In the genomic region with DNA sequence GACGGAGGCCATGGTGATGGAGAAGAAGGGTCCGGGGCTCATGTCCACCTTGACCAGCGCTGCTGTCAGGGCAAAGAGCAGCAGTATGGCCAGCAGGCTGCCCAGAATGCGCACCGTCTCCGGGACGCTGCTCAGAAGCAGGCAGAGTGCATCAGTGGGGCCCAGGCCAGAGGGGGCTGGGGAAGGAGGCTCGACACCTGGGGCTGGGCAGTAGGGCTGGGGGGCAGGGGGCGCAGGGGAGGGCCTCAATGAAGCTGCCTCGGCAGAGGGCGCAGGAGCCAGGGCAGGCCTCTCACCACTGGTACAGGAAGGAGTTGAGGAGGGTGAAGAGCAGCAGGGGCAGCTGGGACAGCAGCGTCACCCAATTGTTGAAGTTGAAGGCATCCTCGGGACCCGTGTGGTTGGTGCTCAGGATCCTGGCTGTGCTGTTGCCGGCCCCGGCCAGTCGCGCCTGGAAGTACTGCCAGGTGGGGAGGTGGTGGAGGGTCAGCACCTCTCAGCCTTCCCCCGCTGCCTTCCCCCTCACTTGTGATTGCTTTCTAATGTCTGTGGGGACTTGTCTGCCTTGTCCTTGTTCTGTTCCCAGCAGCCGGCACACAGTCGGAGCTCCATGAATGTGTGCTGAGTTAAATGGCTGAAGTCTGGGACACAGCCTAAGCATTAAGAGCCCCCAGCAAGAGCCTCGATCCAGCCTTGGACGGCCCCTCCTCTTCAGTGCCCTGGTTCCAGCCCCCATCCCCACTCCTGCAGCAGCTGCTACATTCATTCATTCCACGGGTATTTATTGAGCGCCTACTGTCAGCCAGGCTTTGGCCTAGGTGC, we compare ENCODE assay signal across 13 cellular contexts. TPM values are rescaled to one million over a fixed set of nuclear protein-coding genes. Genes with fewer than 3 reads are reported as not detected.
DNase-seq lines count a peak whose midpoint lies in the region; ATAC-seq and TF ChIP-seq lines count a peak whose summit lies in the region.
"Had no signal": no experiment of that assay in that cellular context is flagged by ENCODE, and none has a peak within 500 bp of the region (broad histone marks: within the 10 kb centered on the region; RNA-seq: fewer than 3 reads in every experiment).

No MANE protein-coding gene starts in this region.

- H3K9me3 ChIP-seq in SJCRH30 (replicated peaks) (no peaks in the 10 kb centered on the region), psoas muscle (no peaks in the 10 kb centered on the region)
- H3K9me3 ChIP-seq: tibial artery had no signal

- no peaks in the 10 kb centered on the region for H3K36me3 Mint-ChIP-seq in activated T-cell treated with anti-CD3 and anti-CD28 coated beads, Interleukin-2, amount 50 U/mL, for 4 hours (ENCODE audit: insufficient read depth)
- H3K36me3 Mint-ChIP-seq in glutamatergic neuron (ENCODE audit: unreplicated experiment), result no peaks in the 10 kb centered on the region

- H3K9me3 Mint-ChIP-seq in activated T-cell treated with anti-CD3 and anti-CD28 coated beads, Interleukin-2, amount 50 U/mL, for 4 hours, result no peaks in the 10 kb centered on the region
- H3K9me3 Mint-ChIP-seq in glutamatergic neuron (ENCODE audit: unreplicated experiment), result no peaks in the 10 kb centered on the region

- no peak for ATAC-seq in activated T-cell treated with anti-CD3 and anti-CD28 coated beads, Interleukin-2, amount 50 U/mL, for 4 hours
- ATAC-seq in psoas muscle, result no peak
- no peak for ATAC-seq in HG02970 (IDR thresholded peaks at IDR 0.05; ENCODE audit: low FRiP score, unreplicated experiment)
- ATAC-seq in GM21529 (IDR thresholded peaks at IDR 0.05; ENCODE audit: unreplicated experiment), result no peak
- ATAC-seq in GM21360 (IDR thresholded peaks at IDR 0.05; ENCODE audit: unreplicated experiment), result no peak
- ATAC-seq: Right ventricle myocardium inferior had no signal

- H3K27ac ChIP-seq in SJCRH30 (peak overlapping the region; percentile 80), psoas muscle (peak overlapping the region; percentile 93)
- H3K27ac ChIP-seq: tibial artery had no signal

- H3K4me3 ChIP-seq in SJCRH30 (peak overlapping the region; percentile 7), psoas muscle (peak overlapping the region; percentile 91)
- H3K4me3 ChIP-seq: tibial artery had no signal

- H3K36me3 ChIP-seq in SJCRH30 (no peaks in the 10 kb centered on the region), psoas muscle (ENCODE audit: insufficient read depth in 1 of 2, low read depth in 1 of 2) (peaks cover 0 to 43% of the 10 kb centered on the region in 2 donors)
- H3K36me3 ChIP-seq: tibial artery had no signal

- H3K27ac Mint-ChIP-seq in glutamatergic neuron (ENCODE audit: unreplicated experiment), result no peak overlapping the region

- TF ChIP-seq CTCF in glutamatergic neuron (IDR thresholded peaks at IDR 0.05; ENCODE audit: partially characterized antibody, unreplicated experiment) (no peak), psoas muscle (IDR thresholded peaks at IDR 0.05) (no peak)

- 50 to 57% (median 55%) methylated on average over 23 to 25 of the region's 25 CpGs for WGBS in psoas muscle, 3 donors

- no peaks in the 10 kb centered on the region for H3K27me3 ChIP-seq in SJCRH30
- H3K27me3 ChIP-seq in psoas muscle (ENCODE audit: insufficient read depth in 3 of 3, low read length in 2 of 3), result no peaks in the 10 kb centered on the region

- peak overlapping the region; percentile 84 for H3K4me3 Mint-ChIP-seq in activated T-cell treated with anti-CD3 and anti-CD28 coated beads, Interleukin-2, amount 50 U/mL, for 4 hours
- H3K4me3 Mint-ChIP-seq in glutamatergic neuron (ENCODE audit: unreplicated experiment), result peak overlapping the region; percentile 71

- intact Hi-C loops in psoas muscle (cut with DNase I), result no loop called here

- H3K4me1 ChIP-seq in SJCRH30, result peaks cover 15% of the 10 kb centered on the region
- peaks cover 60% of the 10 kb centered on the region for H3K4me1 ChIP-seq in psoas muscle

- no peaks in the 10 kb centered on the region for H3K27me3 Mint-ChIP-seq in activated T-cell treated with anti-CD3 and anti-CD28 coated beads, Interleukin-2, amount 50 U/mL, for 4 hours (ENCODE audit: low read depth)
- H3K27me3 Mint-ChIP-seq in glutamatergic neuron (ENCODE audit: unreplicated experiment), result peaks cover 5% of the 10 kb centered on the region

- H3K4me1 Mint-ChIP-seq in activated T-cell treated with anti-CD3 and anti-CD28 coated beads, Interleukin-2, amount 50 U/mL, for 4 hours (ENCODE audit: low read depth), result peaks cover 9% of the 10 kb centered on the region
- peaks cover 14% of the 10 kb centered on the region for H3K4me1 Mint-ChIP-seq in glutamatergic neuron (ENCODE audit: low read depth, unreplicated experiment)

- no peak for DNase-seq in activated T-cell treated with anti-CD3 and anti-CD28 coated beads, Interleukin-2, amount 50 U/mL, for 4 hours
- no peak for DNase-seq in activated T-cell treated with anti-CD3 and anti-CD28 coated beads, Interleukin-2, amount 50 U/mL, for 1 hour
- DNase-seq in SJCRH30 (peak; percentile 68 to 71), glutamatergic neuron (no peak), psoas muscle (peak in 1 of 2 donors; percentile 45)
- DNase-seq: NCI-H1092, NCI-H510A treated with DMSO at 0.1 percent for 48 hours, tibial artery had no signal

RNA-seq across cellular contexts. Expression of gene SLC29A2, which starts 2.3 kb away (rescaled TPM):
- total RNA-seq in activated T-cell treated with anti-CD3 and anti-CD28 coated beads, Interleukin-2, amount 50 U/mL, for 4 hours, result 10 to 100 TPM; 10.5 to 15.7 (median 11.4) TPM
- 2.6 TPM in 2 replicates for total RNA-seq in SJCRH30 (2014; rRNA removed; shearing (Covaris generic))
- total RNA-seq in glutamatergic neuron (ENCODE audit: unreplicated experiment) (2.8 TPM), psoas muscle (10 to 100 TPM; 14.9 to 94.1 (median 51.0) TPM)
- polyA plus RNA-seq in psoas muscle, result 10 to 100 TPM; 14.9 to 84.5 (median 69.5) TPM

RNA-seq across cellular contexts. Expression of gene B4GAT1, which starts 21.9 kb away (rescaled TPM):
- 10 to 100 TPM in 1 of 3 donors, 1 to 10 TPM in 2; 6.4 to 10.3 (median 8.0) TPM for total RNA-seq in activated T-cell treated with anti-CD3 and anti-CD28 coated beads, Interleukin-2, amount 50 U/mL, for 4 hours
- total RNA-seq in SJCRH30 (2014; rRNA removed; shearing (Covaris generic)), result 7.7 and 8.0 TPM in 2 replicates
- 42.7 TPM for total RNA-seq in glutamatergic neuron (ENCODE audit: unreplicated experiment)
- total RNA-seq in psoas muscle, result 10 to 100 TPM; 17.0 to 21.0 (median 18.4) TPM
- polyA plus RNA-seq in psoas muscle, result 10 to 100 TPM; 12.6 to 50.3 (median 24.5) TPM

RNA-seq across cellular contexts. Expression of gene BRMS1, which starts 24.4 kb away (rescaled TPM):
- 100 to 1,000 TPM in 1 of 3 donors, 10 to 100 TPM in 2; 91.1 to 105 (median 94.9) TPM for total RNA-seq in activated T-cell treated with anti-CD3 and anti-CD28 coated beads, Interleukin-2, amount 50 U/mL, for 4 hours
- total RNA-seq in SJCRH30 (2014; rRNA removed; shearing (Covaris generic)), result 40.5 and 42.9 TPM in 2 replicates
- total RNA-seq in glutamatergic neuron (ENCODE audit: unreplicated experiment) (44.0 TPM), psoas muscle (10 to 100 TPM; 12.6 to 33.8 (median 19.9) TPM)
- polyA plus RNA-seq in psoas muscle, result 100 to 1,000 TPM in 1 of 3 donors, 10 to 100 TPM in 2; 55.9 to 152 (median 91.3) TPM

RNA-seq across cellular contexts. Expression of gene RIN1, which starts 33.0 kb away (rescaled TPM):
- total RNA-seq in activated T-cell treated with anti-CD3 and anti-CD28 coated beads, Interleukin-2, amount 50 U/mL, for 4 hours, result 1 to 10 TPM; 1.4 to 2.2 (median 1.7) TPM
- 1.2 and 1.6 TPM in 2 replicates for total RNA-seq in SJCRH30 (2014; rRNA removed; shearing (Covaris generic))
- 1.9 TPM for total RNA-seq in glutamatergic neuron (ENCODE audit: unreplicated experiment)
- 1 to 10 TPM; 3.9 to 6.9 (median 6.1) TPM for total RNA-seq in psoas muscle
- polyA plus RNA-seq in psoas muscle, result 10 to 100 TPM in 1 of 3 donors, 1 to 10 TPM in 2; 1.2 to 38.0 (median 2.0) TPM

RNA-seq across cellular contexts. Expression of gene NPAS4, which starts 51.6 kb away (rescaled TPM):
- total RNA-seq in activated T-cell treated with anti-CD3 and anti-CD28 coated beads, Interleukin-2, amount 50 U/mL, for 4 hours, result not detected
- total RNA-seq in SJCRH30 (2014; rRNA removed; shearing (Covaris generic)), result not detected in 2 replicates
- total RNA-seq in glutamatergic neuron (ENCODE audit: unreplicated experiment) (0.78 TPM), psoas muscle (not detected)
- polyA plus RNA-seq in psoas muscle, result under 1 TPM in 1 of 3 donors, not detected in 2; 0.05 TPM
- total RNA-seq: pulmonary artery endothelial cell, Right ventricle myocardium inferior had no signal

Comparison
In these comparisons a context has a peak if more than half of its experiments do, and no peak if none do; other contexts are left out.
1. DNase-seq: peak in SJCRH30 (2 of 2); none in activated T-cell treated with anti-CD3 and anti-CD28 coated beads, Interleukin-2, amount 50 U/mL, for 4 hours (single experiment), activated T-cell treated with anti-CD3 and anti-CD28 coated beads, Interleukin-2, amount 50 U/mL, for 1 hour (single experiment) and glutamatergic neuron (single experiment).